2 cellular contexts compared by ENCODE assay signal in the genomic region with DNA sequence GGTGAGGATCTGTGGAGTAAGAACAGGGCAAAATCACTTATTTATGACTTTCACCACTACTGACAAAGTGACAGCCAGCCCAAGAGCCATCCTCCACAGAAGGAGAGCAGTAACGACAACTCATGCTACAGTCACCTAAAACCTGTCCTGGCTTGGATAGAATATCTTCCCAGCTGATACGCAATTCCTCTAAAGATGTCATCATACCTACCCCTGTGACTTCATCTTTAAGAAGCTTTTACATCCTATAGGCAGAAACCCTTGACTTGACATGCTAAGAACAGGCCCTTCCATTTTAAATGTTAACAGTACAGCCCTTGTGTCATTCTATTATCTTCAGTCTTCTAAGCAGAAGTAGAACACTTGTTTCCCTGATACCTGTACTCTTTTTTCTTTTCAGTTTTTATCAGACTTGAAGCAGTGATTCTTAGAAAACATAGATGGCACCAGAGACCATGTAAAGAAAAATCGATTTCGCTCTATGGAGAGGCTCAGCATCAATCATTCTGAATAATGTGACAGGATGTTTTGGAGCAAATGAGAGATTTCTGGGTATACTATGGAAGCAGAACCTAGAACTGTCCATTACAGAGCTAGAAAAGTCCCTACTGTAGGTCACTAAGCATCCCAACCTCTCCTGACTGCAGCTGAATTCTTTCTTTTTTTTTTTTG.
TF ChIP-seq lines count a peak whose summit lies in the region.

No MANE protein-coding gene starts in this region.

TF ChIP-seq in K562, 482 proteins besides CTCF, POLR2A, EP300 and RAD21:
- TF ChIP-seq MNT (conservative IDR thresholded peaks at IDR 0.05) (no peak), MEIS2 (IDR thresholded peaks at IDR 0.05; ENCODE audit: partially characterized antibody) (peak; percentile 73), CEBPG (CRISPR knock-in tag; IDR thresholded peaks at IDR 0.05) (0 out of 2 replicates have a peak, but pooled peaks have one; percentile 25), CEBPG (tag; conservative IDR thresholded peaks at IDR 0.05 in 1 of 2, IDR thresholded peaks at IDR 0.05 in 1 of 2) (peak; percentile 17 to 61; a peak in 2 of 4 replicates), MIER1 (IDR thresholded peaks at IDR 0.05; ENCODE audit: low read depth) (no peak), PKNOX1 (IDR thresholded peaks at IDR 0.05) (peak; percentile 41; the same call in 1 of the 2 replicates), GTF2F1 (IDR thresholded peaks at IDR 0.05; ENCODE audit: low read depth, low read length) (no peak), SREBF1 (IDR thresholded peaks at IDR 0.05; ENCODE audit: borderline replicate concordance, low read depth, low read length) (no peak), HMG20B (CRISPR knock-in tag; IDR thresholded peaks at IDR 0.05) (no peak), POLR3G (IDR thresholded peaks at IDR 0.05; ENCODE audit: extremely low read depth, insufficient read length, insufficient replicate concordance) (no peak)
- TF ChIP-seq, protein P1, sequence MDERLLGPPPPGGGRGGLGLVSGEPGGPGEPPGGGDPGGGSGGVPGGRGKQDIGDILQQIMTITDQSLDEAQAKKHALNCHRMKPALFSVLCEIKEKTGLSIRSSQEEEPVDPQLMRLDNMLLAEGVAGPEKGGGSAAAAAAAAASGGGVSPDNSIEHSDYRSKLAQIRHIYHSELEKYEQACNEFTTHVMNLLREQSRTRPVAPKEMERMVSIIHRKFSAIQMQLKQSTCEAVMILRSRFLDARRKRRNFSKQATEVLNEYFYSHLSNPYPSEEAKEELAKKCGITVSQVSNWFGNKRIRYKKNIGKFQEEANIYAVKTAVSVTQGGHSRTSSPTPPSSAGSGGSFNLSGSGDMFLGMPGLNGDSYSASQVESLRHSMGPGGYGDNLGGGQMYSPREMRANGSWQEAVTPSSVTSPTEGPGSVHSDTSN (CRISPR knock-in tag; IDR thresholded peaks at IDR 0.05; ENCODE audit: low read depth): no peak
- TF ChIP-seq, protein P1 (tag; conservative IDR thresholded peaks at IDR 0.05; ENCODE audit: low read depth): peak; percentile 50
TF ChIP-seq in K562: peak in this region for 4.

TF ChIP-seq in liver, 16 proteins besides CTCF, POLR2A, EP300 and RAD21:
- TF ChIP-seq, protein P2, sequence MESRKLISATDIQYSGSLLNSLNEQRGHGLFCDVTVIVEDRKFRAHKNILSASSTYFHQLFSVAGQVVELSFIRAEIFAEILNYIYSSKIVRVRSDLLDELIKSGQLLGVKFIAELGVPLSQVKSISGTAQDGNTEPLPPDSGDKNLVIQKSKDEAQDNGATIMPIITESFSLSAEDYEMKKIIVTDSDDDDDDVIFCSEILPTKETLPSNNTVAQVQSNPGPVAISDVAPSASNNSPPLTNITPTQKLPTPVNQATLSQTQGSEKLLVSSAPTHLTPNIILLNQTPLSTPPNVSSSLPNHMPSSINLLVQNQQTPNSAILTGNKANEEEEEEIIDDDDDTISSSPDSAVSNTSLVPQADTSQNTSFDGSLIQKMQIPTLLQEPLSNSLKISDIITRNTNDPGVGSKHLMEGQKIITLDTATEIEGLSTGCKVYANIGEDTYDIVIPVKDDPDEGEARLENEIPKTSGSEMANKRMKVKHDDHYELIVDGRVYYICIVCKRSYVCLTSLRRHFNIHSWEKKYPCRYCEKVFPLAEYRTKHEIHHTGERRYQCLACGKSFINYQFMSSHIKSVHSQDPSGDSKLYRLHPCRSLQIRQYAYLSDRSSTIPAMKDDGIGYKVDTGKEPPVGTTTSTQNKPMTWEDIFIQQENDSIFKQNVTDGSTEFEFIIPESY (IDR thresholded peaks at IDR 0.05): no peak
- no peak for TF ChIP-seq HNF4G (IDR thresholded peaks at IDR 0.05)
- TF ChIP-seq, protein P3, sequence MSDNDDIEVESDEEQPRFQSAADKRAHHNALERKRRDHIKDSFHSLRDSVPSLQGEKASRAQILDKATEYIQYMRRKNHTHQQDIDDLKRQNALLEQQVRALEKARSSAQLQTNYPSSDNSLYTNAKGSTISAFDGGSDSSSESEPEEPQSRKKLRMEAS (IDR thresholded peaks at IDR 0.05): no peak
- TF ChIP-seq JUND (IDR thresholded peaks at IDR 0.05): no peak
- TF ChIP-seq SP1 (IDR thresholded peaks at IDR 0.05): no peak
- no peak for TF ChIP-seq RXRA (IDR thresholded peaks at IDR 0.05)
- no peak for TF ChIP-seq GABPA (IDR thresholded peaks at IDR 0.05 in 1 of 2, conservative IDR thresholded peaks at IDR 0.05 in 1 of 2)
- TF ChIP-seq, protein P4, sequence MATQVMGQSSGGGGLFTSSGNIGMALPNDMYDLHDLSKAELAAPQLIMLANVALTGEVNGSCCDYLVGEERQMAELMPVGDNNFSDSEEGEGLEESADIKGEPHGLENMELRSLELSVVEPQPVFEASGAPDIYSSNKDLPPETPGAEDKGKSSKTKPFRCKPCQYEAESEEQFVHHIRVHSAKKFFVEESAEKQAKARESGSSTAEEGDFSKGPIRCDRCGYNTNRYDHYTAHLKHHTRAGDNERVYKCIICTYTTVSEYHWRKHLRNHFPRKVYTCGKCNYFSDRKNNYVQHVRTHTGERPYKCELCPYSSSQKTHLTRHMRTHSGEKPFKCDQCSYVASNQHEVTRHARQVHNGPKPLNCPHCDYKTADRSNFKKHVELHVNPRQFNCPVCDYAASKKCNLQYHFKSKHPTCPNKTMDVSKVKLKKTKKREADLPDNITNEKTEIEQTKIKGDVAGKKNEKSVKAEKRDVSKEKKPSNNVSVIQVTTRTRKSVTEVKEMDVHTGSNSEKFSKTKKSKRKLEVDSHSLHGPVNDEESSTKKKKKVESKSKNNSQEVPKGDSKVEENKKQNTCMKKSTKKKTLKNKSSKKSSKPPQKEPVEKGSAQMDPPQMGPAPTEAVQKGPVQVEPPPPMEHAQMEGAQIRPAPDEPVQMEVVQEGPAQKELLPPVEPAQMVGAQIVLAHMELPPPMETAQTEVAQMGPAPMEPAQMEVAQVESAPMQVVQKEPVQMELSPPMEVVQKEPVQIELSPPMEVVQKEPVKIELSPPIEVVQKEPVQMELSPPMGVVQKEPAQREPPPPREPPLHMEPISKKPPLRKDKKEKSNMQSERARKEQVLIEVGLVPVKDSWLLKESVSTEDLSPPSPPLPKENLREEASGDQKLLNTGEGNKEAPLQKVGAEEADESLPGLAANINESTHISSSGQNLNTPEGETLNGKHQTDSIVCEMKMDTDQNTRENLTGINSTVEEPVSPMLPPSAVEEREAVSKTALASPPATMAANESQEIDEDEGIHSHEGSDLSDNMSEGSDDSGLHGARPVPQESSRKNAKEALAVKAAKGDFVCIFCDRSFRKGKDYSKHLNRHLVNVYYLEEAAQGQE (IDR thresholded peaks at IDR 0.05): no peak
- no peak for TF ChIP-seq YY1 (IDR thresholded peaks at IDR 0.05)
- TF ChIP-seq NR2F2 (IDR thresholded peaks at IDR 0.05): no peak
- no peak for TF ChIP-seq EGR1 (IDR thresholded peaks at IDR 0.05; ENCODE audit: low read depth in 2 of 2)
- TF ChIP-seq, protein P5, sequence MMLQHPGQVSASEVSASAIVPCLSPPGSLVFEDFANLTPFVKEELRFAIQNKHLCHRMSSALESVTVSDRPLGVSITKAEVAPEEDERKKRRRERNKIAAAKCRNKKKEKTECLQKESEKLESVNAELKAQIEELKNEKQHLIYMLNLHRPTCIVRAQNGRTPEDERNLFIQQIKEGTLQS (IDR thresholded peaks at IDR 0.05): no peak
- TF ChIP-seq FOXA2 (IDR thresholded peaks at IDR 0.05): no peak
- TF ChIP-seq FOXA1 (IDR thresholded peaks at IDR 0.05): no peak
- no peak for TF ChIP-seq TAF1 (conservative IDR thresholded peaks at IDR 0.05)
- no peak for TF ChIP-seq HNF4A (conservative IDR thresholded peaks at IDR 0.05)
